ENCODE assay signal across 12 cellular contexts in the genomic region with DNA sequence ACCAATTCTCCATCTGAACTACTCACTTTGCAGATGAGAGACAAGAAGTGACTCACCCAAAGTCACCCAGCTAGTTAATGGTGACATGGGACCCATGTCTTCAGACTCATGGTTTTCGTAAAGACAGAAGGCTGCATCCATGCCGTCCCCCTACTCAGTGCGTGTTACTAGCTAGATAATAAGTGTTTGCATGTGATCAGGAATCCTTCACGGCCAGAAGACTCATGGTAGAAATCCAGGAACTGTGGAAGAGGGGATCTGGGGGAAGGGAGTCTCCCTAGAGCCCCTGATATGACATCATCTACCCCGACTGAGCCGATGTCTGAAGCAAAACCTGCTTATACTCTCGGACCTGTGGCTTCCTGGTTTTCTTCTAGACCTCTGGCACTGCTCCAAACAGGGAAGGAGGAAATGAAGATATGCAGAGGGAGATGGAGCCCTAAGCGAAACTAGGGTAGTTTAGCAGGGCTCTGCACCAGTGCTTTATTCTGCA. TPM values are rescaled to one million over a fixed set of nuclear protein-coding genes. Genes with fewer than 3 reads are reported as not detected.
DNase-seq lines count a peak whose midpoint lies in the region; ATAC-seq and TF ChIP-seq lines count a peak whose summit lies in the region.
"Had no signal": no experiment of that assay in that cellular context is flagged by ENCODE, and none has a peak within 500 bp of the region (broad histone marks: within the 10 kb centered on the region; RNA-seq: fewer than 3 reads in every experiment).

No MANE protein-coding gene starts in this region.

- no peaks in the 10 kb centered on the region for H3K9me3 Mint-ChIP-seq in neural progenitor cell
- H3K9me3 Mint-ChIP-seq: activated CD4-positive, alpha-beta memory T cell treated with anti-CD3 and anti-CD28 coated beads, Interleukin-2, amount 10 ng/mL, durations not matched to agents 7 days and 5 days had no signal

- H3F3A ChIP-seq in neural progenitor cell (ENCODE audit: low read depth), result peaks cover 11% of the 10 kb centered on the region

- no peaks in the 10 kb centered on the region for H4K20me1 ChIP-seq in neural progenitor cell (ENCODE audit: low read depth)

- no peak overlapping the region for H3K4me3 Mint-ChIP-seq in neural progenitor cell
- H3K4me3 Mint-ChIP-seq: activated CD4-positive, alpha-beta memory T cell treated with anti-CD3 and anti-CD28 coated beads, Interleukin-2, amount 10 ng/mL, durations not matched to agents 7 days and 5 days had no signal

- TF ChIP-seq CTCF in choroid plexus epithelial cell (conservative IDR thresholded peaks at IDR 0.05; ENCODE audit: low read depth, low read length), result no peak
- no peak for TF ChIP-seq CTCF in neural progenitor cell (IDR thresholded peaks at IDR 0.05)

- H3K4me3 ChIP-seq in choroid plexus epithelial cell (ENCODE audit: low read depth, low read length) (no peak overlapping the region), neural progenitor cell (no peak overlapping the region)
- H3K4me3 ChIP-seq: tibial nerve had no signal

- H3K27ac Mint-ChIP-seq in neural progenitor cell, result peak overlapping the region; percentile 31
- H3K27ac Mint-ChIP-seq: activated CD4-positive, alpha-beta memory T cell treated with anti-CD3 and anti-CD28 coated beads, Interleukin-2, amount 10 ng/mL, durations not matched to agents 7 days and 5 days had no signal

- no peaks in the 10 kb centered on the region for H3K36me3 ChIP-seq in neural progenitor cell
- H3K36me3 ChIP-seq: tibial nerve had no signal

- peak; percentile 8 for DNase-seq in NCI-H2171 treated with DMSO at 0.1 percent for 48 hours (lab: John Stamatoyannopoulos, UW)
- no peak for DNase-seq in NCI-H2171 (lab: John Stamatoyannopoulos, UW)
- peak; percentile 93 for DNase-seq in NCI-H2029 treated with DMSO at 0.1 percent for 48 hours (lab: John Stamatoyannopoulos, UW)
- DNase-seq in choroid plexus epithelial cell (ENCODE audit: low read depth), result peak; percentile 35
- no peak for DNase-seq in neural progenitor cell (ENCODE audit: low spot score)
- no peak for DNase-seq in activated CD8-positive, alpha-beta memory T cell treated with anti-CD3 and anti-CD28 coated beads, Interleukin-2, amount 50 U/mL, for 48 hours
- DNase-seq: activated CD4-positive, alpha-beta memory T cell treated with anti-CD3 and anti-CD28 coated beads, Interleukin-2, amount 10 ng/mL, durations not matched to agents 7 days and 5 days; islet precursor cell had no signal

- H3K36me3 Mint-ChIP-seq in neural progenitor cell, result no peaks in the 10 kb centered on the region

- H3K9me3 ChIP-seq in neural progenitor cell (ENCODE audit: low read depth), result no peaks in the 10 kb centered on the region
- H3K9me3 ChIP-seq: tibial nerve had no signal

- ATAC-seq in GM21528 (IDR thresholded peaks at IDR 0.05; ENCODE audit: low FRiP score, unreplicated experiment) (no peak), HG03432 (IDR thresholded peaks at IDR 0.05; ENCODE audit: unreplicated experiment) (no peak)

- no peak overlapping the region for H3K9ac ChIP-seq in neural progenitor cell
- H3K9ac ChIP-seq: parathyroid adenoma had no signal

- peaks cover 20% of the 10 kb centered on the region for H3K4me1 Mint-ChIP-seq in neural progenitor cell
- H3K4me1 Mint-ChIP-seq: activated CD4-positive, alpha-beta memory T cell treated with anti-CD3 and anti-CD28 coated beads, Interleukin-2, amount 10 ng/mL, durations not matched to agents 7 days and 5 days had no signal

- no peak overlapping the region for H2AFZ ChIP-seq in neural progenitor cell (replicated peaks)
- H2AFZ ChIP-seq: parathyroid adenoma had no signal

- no peak overlapping the region for H3K4me2 ChIP-seq in neural progenitor cell

- H3K4me1 ChIP-seq in neural progenitor cell, result peaks cover 7% of the 10 kb centered on the region
- H3K4me1 ChIP-seq: parathyroid adenoma, tibial nerve had no signal

- H3K79me2 ChIP-seq in neural progenitor cell (ENCODE audit: low read depth), result no peaks in the 10 kb centered on the region
- H3K79me2 ChIP-seq: parathyroid adenoma had no signal

- no peak overlapping the region for H3K27ac ChIP-seq in neural progenitor cell
- H3K27ac ChIP-seq: parathyroid adenoma, tibial nerve had no signal

- H3K27me3 ChIP-seq in neural progenitor cell, result no peaks in the 10 kb centered on the region
- H3K27me3 ChIP-seq: tibial nerve had no signal

- no peaks in the 10 kb centered on the region for H3K27me3 Mint-ChIP-seq in neural progenitor cell (ENCODE audit: insufficient read depth, low read depth)

RNA-seq across cellular contexts. Expression of a gene that starts 3.3 kb away (rescaled TPM):
- 0.09 and 0.28 TPM in 2 replicates for total RNA-seq in neural progenitor cell (ENCODE audit: low replicate concordance)

RNA-seq across cellular contexts. Expression of a gene that starts 24.4 kb away (rescaled TPM):
- total RNA-seq in neural progenitor cell (ENCODE audit: low replicate concordance), result 28.2 and 34.0 TPM in 2 replicates

RNA-seq across cellular contexts. Expression of a gene that starts 24.5 kb away (rescaled TPM):
- 45.6 and 94.4 TPM in 2 replicates for total RNA-seq in neural progenitor cell (ENCODE audit: low replicate concordance)

RNA-seq across cellular contexts. Expression of a gene that starts 40.2 kb away (rescaled TPM):
- 2.5 and 3.2 TPM in 2 replicates for total RNA-seq in neural progenitor cell (ENCODE audit: low replicate concordance)

RNA-seq across cellular contexts. Expression of a gene that starts 49.5 kb away (rescaled TPM):
- 0.25 and 0.58 TPM in 2 replicates for total RNA-seq in neural progenitor cell (ENCODE audit: low replicate concordance)

Comparison
In these comparisons a context has a peak if more than half of its experiments do, and no peak if none do; other contexts are left out.
1. DNase-seq: peak in NCI-H2171 treated with DMSO at 0.1 percent for 48 hours (single experiment), NCI-H2029 treated with DMSO at 0.1 percent for 48 hours (single experiment) and choroid plexus epithelial cell (single experiment); none in NCI-H2171 (single experiment), neural progenitor cell (single experiment) and activated CD8-positive, alpha-beta memory T cell treated with anti-CD3 and anti-CD28 coated beads, Interleukin-2, amount 50 U/mL, for 48 hours (single experiment).